In the genomic region with DNA sequence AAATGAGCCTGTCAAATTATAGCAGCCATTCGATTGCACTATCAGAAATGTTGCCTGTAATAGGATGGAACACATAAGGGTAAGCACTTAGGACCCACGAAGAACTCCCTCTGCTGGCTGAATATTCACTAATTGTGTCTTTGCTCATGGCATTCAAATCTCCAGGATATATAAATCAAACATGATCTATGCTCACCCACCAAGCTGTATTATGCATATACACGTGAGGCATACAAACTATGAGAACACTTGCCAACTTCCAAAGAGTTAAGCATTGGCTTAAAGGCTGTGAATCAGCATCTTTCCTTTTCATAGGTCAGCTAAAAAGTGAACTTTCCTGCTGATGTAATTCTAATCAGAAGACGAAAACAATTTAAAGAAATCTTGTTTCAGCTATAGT, we compare ENCODE assay signal across 9 cellular contexts. TPM values are rescaled to one million over a fixed set of nuclear protein-coding genes. Genes with fewer than 3 reads are reported as not detected.
DNase-seq lines count a peak whose midpoint lies in the region; ATAC-seq and TF ChIP-seq lines count a peak whose summit lies in the region.
"Had no signal": no experiment of that assay in that cellular context is flagged by ENCODE, and none has a peak within 500 bp of the region (broad histone marks: within the 10 kb centered on the region; RNA-seq: fewer than 3 reads in every experiment).

No MANE protein-coding gene starts in this region.

- H2AFZ ChIP-seq in mammary epithelial cell (ENCODE audit: low read depth, low read length) = no peak overlapping the region

- no peak for TF ChIP-seq POLR2A in testis (IDR thresholded peaks at IDR 0.05)

- CTCF ChIA-PET in MCF 10A (lab: Yijun Ruan, JAX) (interaction anchor here (0.6 to 1.5 kb wide), 20 partner anchors 11 to 458 kb away, joined by 3 to 14 read pairs (median 3); no protein-coding TSS in a partner anchor), mammary epithelial cell (lab: Charles Lee; ENCODE audit: low non-redundant PET) (no interaction called here)

- H3K4me2 ChIP-seq in mammary epithelial cell (ENCODE audit: insufficient read depth, low read depth, low read length) = no peak overlapping the region

- intact Hi-C loops in MCF 10A (cut with micrococcal nuclease) = loop anchor here (1.0 to 2.0 kb wide), 2 partner anchors 74 to 690 kb away; no protein-coding TSS in a partner anchor
- intact Hi-C loops in mammary epithelial cell (cut with micrococcal nuclease) = no loop called here
- intact Hi-C loops in testis (cut with DNase I; ENCODE audit: low total_unique reads) = no loop called here

- H3K27me3 Mint-ChIP-seq in MCF 10A (ENCODE audit: insufficient read depth, unreplicated experiment) = no peaks in the 10 kb centered on the region
- H3K27me3 Mint-ChIP-seq: activated T-helper 17 cell treated with anti-CD3 and anti-CD28 coated beads, Interleukin-2, amount 50 U/mL, for 72 hours had no signal

- TF ChIP-seq CTCF in MCF 10A (IDR thresholded peaks at IDR 0.05; ENCODE audit: unreplicated experiment) = peak; percentile 20
- no peak for TF ChIP-seq CTCF in mammary epithelial cell (conservative IDR thresholded peaks at IDR 0.05 in 1 of 2, IDR thresholded peaks at IDR 0.05 in 1 of 2; ENCODE audit: extremely low read depth in 1 of 2, insufficient read depth in 1 of 2, low read depth in 1 of 2, low read length in 2 of 2)
- TF ChIP-seq CTCF in fibroblast of pulmonary artery (IDR thresholded peaks at IDR 0.05; ENCODE audit: low read length, missing control alignments) = no peak
- peak in 1 of 3 experiments; percentile 27 for TF ChIP-seq CTCF in testis (IDR thresholded peaks at IDR 0.05)

- no peaks in the 10 kb centered on the region for H3K9me3 Mint-ChIP-seq in MCF 10A (ENCODE audit: unreplicated experiment)
- H3K9me3 Mint-ChIP-seq: activated T-helper 17 cell treated with anti-CD3 and anti-CD28 coated beads, Interleukin-2, amount 50 U/mL, for 72 hours had no signal

- no peak for ATAC-seq in activated CD4-positive, CD25-positive, alpha-beta regulatory T cell treated with anti-CD3 and anti-CD28 coated beads, Interleukin-2, amount 50 U/mL, for 24 hours
- no peak for ATAC-seq in GM19452 (IDR thresholded peaks at IDR 0.05; ENCODE audit: unreplicated experiment)
- ATAC-seq: activated T-helper 17 cell treated with anti-CD3 and anti-CD28 coated beads, Interleukin-2, amount 50 U/mL, for 72 hours had no signal

- H3K4me1 ChIP-seq in mammary epithelial cell (ENCODE audit: insufficient read depth, low read length) = no peaks in the 10 kb centered on the region
- no peaks in the 10 kb centered on the region for H3K4me1 ChIP-seq in NT2/D1 (ENCODE audit: insufficient read depth, insufficient read length)
- no peaks in the 10 kb centered on the region for H3K4me1 ChIP-seq in testis
- no peaks in the 10 kb centered on the region for H3K4me1 ChIP-seq in effector memory CD4-positive, alpha-beta T cell (ENCODE audit: control insufficient read depth, insufficient read depth, low read length, poor library complexity, severe bottlenecking)

- H3K27me3 ChIP-seq in mammary epithelial cell (ENCODE audit: insufficient read depth, low read length) (no peaks in the 10 kb centered on the region), NT2/D1 (ENCODE audit: insufficient read depth, insufficient read length) (no peaks in the 10 kb centered on the region), testis (no peaks in the 10 kb centered on the region)
- no peaks in the 10 kb centered on the region for H3K27me3 ChIP-seq in effector memory CD4-positive, alpha-beta T cell (replicated peaks; ENCODE audit: control insufficient read depth, insufficient read depth, low read length, poor library complexity, severe bottlenecking)

- H3K79me2 ChIP-seq in mammary epithelial cell (ENCODE audit: insufficient read depth, low read length) = no peaks in the 10 kb centered on the region

- WGBS in mammary epithelial cell (ENCODE audit: low coverage, missing lambda C conversion rate) = 22% methylated on average over 4 of the region's 4 CpGs
- WGBS in testis, 2 donors = 35 to 37% methylated on average over 4 of the region's 4 CpGs

- POLR2A ChIA-PET in MCF 10A (lab: Yijun Ruan, JAX) = interaction anchor here (0.9 kb wide), 2 partner anchors 76 to 328 kb away, joined by 3 to 5 read pairs; no protein-coding TSS in a partner anchor

- H3K9ac ChIP-seq in mammary epithelial cell (ENCODE audit: insufficient read depth, low read length) (no peak overlapping the region), NT2/D1 (ENCODE audit: insufficient read length, low read depth) (no peak overlapping the region)

- BruUV-seq in MCF 10A (replicated peaks; lab: Mats Ljungman, UMichigan) (no TSS peak), mammary epithelial cell (replicated peaks; lab: Mats Ljungman, UMichigan) (no TSS peak)

- no peaks in the 10 kb centered on the region for H3K36me3 Mint-ChIP-seq in MCF 10A (ENCODE audit: insufficient read depth, unreplicated experiment)

- H4K20me1 ChIP-seq in mammary epithelial cell (ENCODE audit: insufficient read depth, low read length) = no peaks in the 10 kb centered on the region

- H3K36me3 ChIP-seq in mammary epithelial cell (ENCODE audit: insufficient read depth, low read length) (no peaks in the 10 kb centered on the region), NT2/D1 (ENCODE audit: insufficient read depth, insufficient read length, low read length) (no peaks in the 10 kb centered on the region), testis (ENCODE audit: low read depth, missing control alignments) (no peaks in the 10 kb centered on the region)
- H3K36me3 ChIP-seq in effector memory CD4-positive, alpha-beta T cell (ENCODE audit: control insufficient read depth, insufficient read depth, low read length) = no peaks in the 10 kb centered on the region

- H3K4me3 ChIP-seq in mammary epithelial cell (replicated peaks in 1 of 3; ENCODE audit: insufficient read depth in 1 of 3, low read depth in 2 of 3, low read length in 3 of 3) (no peak overlapping the region), NT2/D1 (ENCODE audit: insufficient read length, low read depth) (no peak overlapping the region), fibroblast of pulmonary artery (replicated peaks; ENCODE audit: low read depth, low read length) (no peak overlapping the region), testis (no peak overlapping the region)
- no peak overlapping the region for H3K4me3 ChIP-seq in effector memory CD4-positive, alpha-beta T cell (ENCODE audit: insufficient read depth, low read depth, low read length, poor library complexity, severe bottlenecking)

- H3K27ac ChIP-seq in mammary epithelial cell (ENCODE audit: insufficient read depth, low read depth, low read length) (no peak overlapping the region), testis (no peak overlapping the region)
- no peak overlapping the region for H3K27ac ChIP-seq in effector memory CD4-positive, alpha-beta T cell (ENCODE audit: insufficient read depth, low read length, poor library complexity, severe bottlenecking)

- DNase-seq in MCF 10A (ENCODE audit: unreplicated experiment) (peak; percentile 65), mammary epithelial cell (no peak), NT2/D1 (ENCODE audit: low read depth, low spot score) (peak; percentile 30), fibroblast of pulmonary artery (ENCODE audit: low read depth) (peak; percentile 2), testis (peak; percentile 27)
- no peak for DNase-seq in effector memory CD4-positive, alpha-beta T cell

- H3K4me3 Mint-ChIP-seq in MCF 10A (ENCODE audit: unreplicated experiment) = no peak overlapping the region
- H3K4me3 Mint-ChIP-seq: activated T-helper 17 cell treated with anti-CD3 and anti-CD28 coated beads, Interleukin-2, amount 50 U/mL, for 72 hours had no signal

- in situ Hi-C loops in mammary epithelial cell (cut with MboI; ENCODE audit: low sequenced_read_pairs in 2 of 2) = no loop called here

- dilution Hi-C loops in mammary epithelial cell (cut with HindIII; ENCODE audit: low sequenced_read_pairs) = no loop called here

- no peaks in the 10 kb centered on the region for H3K4me1 Mint-ChIP-seq in MCF 10A (ENCODE audit: insufficient read depth, unreplicated experiment)
- H3K4me1 Mint-ChIP-seq: activated T-helper 17 cell treated with anti-CD3 and anti-CD28 coated beads, Interleukin-2, amount 50 U/mL, for 72 hours had no signal

- no peak overlapping the region for H3K27ac Mint-ChIP-seq in MCF 10A (ENCODE audit: low read depth, unreplicated experiment)
- H3K27ac Mint-ChIP-seq: activated T-helper 17 cell treated with anti-CD3 and anti-CD28 coated beads, Interleukin-2, amount 50 U/mL, for 72 hours had no signal

- H3K9me3 ChIP-seq in mammary epithelial cell (replicated peaks; ENCODE audit: insufficient read depth, low read length) = peaks cover 11% of the 10 kb centered on the region
- H3K9me3 ChIP-seq in NT2/D1 (ENCODE audit: insufficient read depth, low read length) = no peaks in the 10 kb centered on the region
- no peaks in the 10 kb centered on the region for H3K9me3 ChIP-seq in testis
- no peaks in the 10 kb centered on the region for H3K9me3 ChIP-seq in effector memory CD4-positive, alpha-beta T cell (ENCODE audit: control insufficient read depth, low read length)

RNA-seq across cellular contexts. Expression of gene TMPRSS15, which starts 34.5 kb away (rescaled TPM):
- 3.3 and 3.6 TPM in 2 replicates for total RNA-seq in MCF 10A (2022)
- total RNA-seq in mammary epithelial cell = not detected
- not detected for polyA plus RNA-seq in mammary epithelial cell
- polyA minus RNA-seq in mammary epithelial cell = not detected
- total RNA-seq in testis = under 1 TPM; 0.16 to 0.68 TPM
- 0.40 TPM for polyA plus RNA-seq in testis (ENCODE audit: insufficient read depth, low read depth, low replicate concordance)
- total RNA-seq: activated T-helper 17 cell treated with anti-CD3 and anti-CD28 coated beads, Interleukin-2, amount 50 U/mL, for 72 hours had no signal

Comparison
In these comparisons a context has a peak if more than half of its experiments do, and no peak if none do; other contexts are left out.
1. DNase-seq: peak in MCF 10A (single experiment), NT2/D1 (single experiment), fibroblast of pulmonary artery (single experiment) and testis (single experiment); none in mammary epithelial cell (single experiment) and effector memory CD4-positive, alpha-beta T cell (0 of 3).